ENCODE assay signal across 8 cellular contexts in genomic region chr7:121366852-121367431, GRCh38. TPM values are rescaled to one million over a fixed set of nuclear protein-coding genes. Genes with fewer than 3 reads are reported as not detected.
A peak's percentile ranks its signal among the peaks of the same experiment; 100 is the strongest.
DNase-seq lines count a peak whose midpoint lies in the region; ATAC-seq and TF ChIP-seq lines count a peak whose summit lies in the region.

No MANE protein-coding gene starts in this region.

- H3K9me3 ChIP-seq in parathyroid adenoma (ENCODE audit: control insufficient read depth, low read length), result no peaks in the 10 kb centered on the region

- ATAC-seq in HG02885 (IDR thresholded peaks at IDR 0.05; ENCODE audit: poor library complexity, unreplicated experiment), result peak; percentile 33
- no peak for ATAC-seq in GM21381 (IDR thresholded peaks at IDR 0.05; ENCODE audit: unreplicated experiment)

- no peaks in the 10 kb centered on the region for H3K27me3 ChIP-seq in parathyroid adenoma (ENCODE audit: control insufficient read depth, insufficient read depth, low read length)

- no peaks in the 10 kb centered on the region for H3K4me1 ChIP-seq in parathyroid adenoma

- DNase-seq in NCI-H510A treated with DMSO at 0.1 percent for 48 hours (lab: John Stamatoyannopoulos, UW) (peak; percentile 28), NCI-H510A (lab: John Stamatoyannopoulos, UW) (no peak), RWPE1 (ENCODE audit: low spot score) (peak; percentile 19), epithelial cell of proximal tubule (ENCODE audit: low read depth) (no peak), HPDE6-E6E7 (ENCODE audit: extremely low spot score) (no peak)

- POLR2A ChIA-PET in RWPE1 (lab: Yijun Ruan, JAX; ENCODE audit: low non-redundant PET), result no interaction called here

- no peaks in the 10 kb centered on the region for H3K36me3 ChIP-seq in parathyroid adenoma (ENCODE audit: control insufficient read depth, insufficient read depth, low read length)

- H3K27ac ChIP-seq in RWPE1, result no peak overlapping the region
- H3K27ac ChIP-seq in parathyroid adenoma, result no peak overlapping the region

- H3K4me2 ChIP-seq in parathyroid adenoma (ENCODE audit: low read length), result no peak overlapping the region

- no peaks in the 10 kb centered on the region for H3K79me2 ChIP-seq in parathyroid adenoma

- TF ChIP-seq CTCF in RWPE1 (conservative IDR thresholded peaks at IDR 0.05; ENCODE audit: low read depth) (peak; percentile 88), epithelial cell of proximal tubule (conservative IDR thresholded peaks at IDR 0.05; ENCODE audit: low read depth, low read length) (peak; percentile 72), parathyroid adenoma (IDR thresholded peaks at IDR 0.05) (peak; percentile 78)

- H3K9ac ChIP-seq in parathyroid adenoma, result no peak overlapping the region

- H3K4me3 ChIP-seq in epithelial cell of proximal tubule (ENCODE audit: low read depth, low read length) (no peak overlapping the region), parathyroid adenoma (ENCODE audit: low read depth, low read length) (no peak overlapping the region)

- CTCF ChIA-PET in RWPE1 (lab: Yijun Ruan, JAX), result interaction anchor here (0.6 to 2.2 kb wide), 9 partner anchors 14 to 628 kb away, joined by 3 to 12 read pairs (median 5); partner anchors contain the start of gene FAM3C

- no peak overlapping the region for H2AFZ ChIP-seq in parathyroid adenoma

RNA-seq across cellular contexts. Expression of gene FAM3C, which starts 29.2 kb away (rescaled TPM):
- total RNA-seq in epithelial cell of proximal tubule, result 102 and 134 TPM in 2 replicates

RNA-seq across cellular contexts. Expression of gene WNT16, which starts 38.1 kb away (rescaled TPM):
- 0.22 TPM in 1 of 2 replicates, not detected in the other for total RNA-seq in epithelial cell of proximal tubule

Comparison
In these comparisons a context has a peak if more than half of its experiments do, and no peak if none do; other contexts are left out.
1. DNase-seq: peak in NCI-H510A treated with DMSO at 0.1 percent for 48 hours (single experiment) and RWPE1 (single experiment); none in NCI-H510A (single experiment), epithelial cell of proximal tubule (single experiment) and HPDE6-E6E7 (single experiment).
2. Peak in every context shown above with its lines, with median percentiles within 50 percentile points of each other: CTCF ChIP-seq.